10 cellular contexts compared by ENCODE assay signal in the genomic region with DNA sequence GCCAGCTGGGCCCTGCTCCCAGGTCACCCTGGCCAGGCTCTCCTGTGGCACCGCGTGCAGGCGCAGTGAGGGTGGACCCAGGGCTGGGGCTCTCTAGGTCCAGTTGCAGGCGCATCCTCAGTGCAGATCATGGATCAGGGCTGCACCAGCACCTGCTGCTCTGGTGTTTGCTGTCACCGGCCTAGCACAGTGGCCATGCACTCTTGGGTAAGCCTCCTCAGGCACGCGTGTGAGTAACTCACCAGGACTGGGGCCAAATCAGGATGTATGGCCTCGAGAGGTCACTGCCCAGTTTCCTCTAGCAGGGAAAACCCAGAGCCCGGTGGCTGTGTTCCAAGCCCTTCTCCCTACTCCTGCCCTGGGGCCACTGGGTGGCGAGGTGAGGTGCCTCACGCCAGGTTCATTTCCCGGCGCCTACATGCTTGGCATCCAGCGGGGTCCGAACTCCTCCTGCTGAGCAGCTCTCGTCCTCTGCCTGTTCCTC. TPM values are rescaled to one million over a fixed set of nuclear protein-coding genes. Genes with fewer than 3 reads are reported as not detected.
A peak's percentile ranks its signal among the peaks of the same experiment; 100 is the strongest.
DNase-seq lines count a peak whose midpoint lies in the region; ATAC-seq and TF ChIP-seq lines count a peak whose summit lies in the region.
"Had no signal": no experiment of that assay in that cellular context is flagged by ENCODE, and none has a peak within 500 bp of the region (broad histone marks: within the 10 kb centered on the region; RNA-seq: fewer than 3 reads in every experiment).

No MANE protein-coding gene starts in this region.

- no peak for ATAC-seq in natural killer cell
- ATAC-seq in HG02870 (IDR thresholded peaks at IDR 0.05; ENCODE audit: unreplicated experiment) = no peak
- ATAC-seq in GM21786 (IDR thresholded peaks at IDR 0.05; ENCODE audit: unreplicated experiment) = no peak

- no peak overlapping the region for H3K4me3 Mint-ChIP-seq in natural killer cell

- no peaks in the 10 kb centered on the region for H3K9me3 Mint-ChIP-seq in natural killer cell

- peaks cover 9 to 16% of the 10 kb centered on the region in 2 donors for H3K27me3 Mint-ChIP-seq in natural killer cell (ENCODE audit: low read depth in 2 of 2)

- no peaks in the 10 kb centered on the region for H3K36me3 Mint-ChIP-seq in natural killer cell

- no peak overlapping the region for H3K27ac Mint-ChIP-seq in natural killer cell

- TF ChIP-seq CTCF in epithelial cell of proximal tubule (conservative IDR thresholded peaks at IDR 0.05; ENCODE audit: low read depth, low read length) (peak; percentile 21), natural killer cell (IDR thresholded peaks at IDR 0.05) (no peak)

- peak; percentile 70 for DNase-seq in EL
- peak; percentile 2 for DNase-seq in NCI-H69 (lab: John Stamatoyannopoulos, UW)
- peak; percentile 3 for DNase-seq in epithelial cell of proximal tubule (ENCODE audit: low read depth)
- DNase-seq in natural killer cell = peak; percentile 4
- DNase-seq in NCI-H2029 (lab: John Stamatoyannopoulos, UW) = no peak
- DNase-seq in globus pallidus (ENCODE audit: low spot score) = no peak
- DNase-seq: stimulated activated CD4-positive, alpha-beta T cell treated with anti-CD3 and anti-CD28 coated beads, Interleukin-2, amount 100 ng/mL, for 48 hours had no signal

- H3K4me1 Mint-ChIP-seq in natural killer cell = no peaks in the 10 kb centered on the region

- intact Hi-C loops in natural killer cell (cut with micrococcal nuclease) = no loop called here

- H3K4me3 ChIP-seq in epithelial cell of proximal tubule (ENCODE audit: low read depth, low read length) = no peak overlapping the region
- H3K4me3 ChIP-seq: BLaER1 treated with 17β-estradiol and CSF1 and Interleukin-3, amounts not matched to agents 10 nM and 100 nM had no signal

RNA-seq across cellular contexts. Expression of a gene that starts 45.5 kb away (rescaled TPM):
- total RNA-seq in epithelial cell of proximal tubule (25.5 and 41.6 TPM in 2 replicates), natural killer cell (10 to 100 TPM; 24.2 to 29.6 (median 27.1) TPM)

RNA-seq across cellular contexts. Expression of a gene that starts 50.9 kb away (rescaled TPM):
- total RNA-seq in epithelial cell of proximal tubule (0.06 and 0.29 TPM in 2 replicates), natural killer cell (not detected)

Comparison
In these comparisons a context has a peak if more than half of its experiments do, and no peak if none do; other contexts are left out.
1. DNase-seq: peak in EL (single experiment), NCI-H69 (single experiment), epithelial cell of proximal tubule (single experiment) and natural killer cell (single experiment); none in NCI-H2029 (single experiment) and globus pallidus (single experiment).